ENCODE assay signal across 8 cellular contexts in genomic region chr15:60520825-60521368, GRCh38. TPM values are rescaled to one million over a fixed set of nuclear protein-coding genes. Genes with fewer than 3 reads are reported as not detected.
A peak's percentile ranks its signal among the peaks of the same experiment; 100 is the strongest.
DNase-seq lines count a peak whose midpoint lies in the region; ATAC-seq and TF ChIP-seq lines count a peak whose summit lies in the region.

No MANE protein-coding gene starts in this region.

- peak; percentile 75 to 94 (median 87) for TF ChIP-seq CTCF in dorsolateral prefrontal cortex (IDR thresholded peaks at IDR 0.05 in 54 of 56, conservative IDR thresholded peaks at IDR 0.05 in 2 of 56; ENCODE audit: low read depth in 1 of 56, partially characterized antibody in 56 of 56)

- intact Hi-C loops in dorsolateral prefrontal cortex (cut with DNase I), result no loop called here

- ATAC-seq in HG02938 (IDR thresholded peaks at IDR 0.05; ENCODE audit: unreplicated experiment) (peak; percentile 57), HG03442 (IDR thresholded peaks at IDR 0.05; ENCODE audit: unreplicated experiment) (no peak)

- H3K27ac ChIP-seq in dorsolateral prefrontal cortex, result no peak overlapping the region

- DNase-seq in EH (ENCODE audit: low read depth) (peak; percentile 66), NCI-H524 treated with DMSO at 0.1 percent for 48 hours (lab: John Stamatoyannopoulos, UW) (peak; percentile 14), dorsolateral prefrontal cortex (peak in 8 of 10 donors; percentile 44 to 74 (median 58)), medulla oblongata (ENCODE audit: extremely low spot score) (peak; percentile 58)
- DNase-seq in activated CD4-positive, alpha-beta T cell treated with anti-CD3 and anti-CD28 coated beads, Interleukin-2, amount 50 U/mL, for 1 hour, result peak; percentile 82
- DNase-seq in stimulated activated CD8-positive, alpha-beta memory T cell treated with anti-CD3 and anti-CD28 coated beads, Interleukin-4, amount 100 ng/mL, for 1 hour (ENCODE audit: low read depth in 2 of 2, low spot score in 1 of 2), result peak; percentile 50 to 69

- H3K27me3 ChIP-seq in dorsolateral prefrontal cortex, result no peaks in the 10 kb centered on the region

- no peak overlapping the region for H3K4me3 ChIP-seq in dorsolateral prefrontal cortex

RNA-seq across cellular contexts. Expression of gene ICE2, which starts 42.0 kb away (rescaled TPM):
- total RNA-seq in dorsolateral prefrontal cortex, result 10 to 100 TPM; 24.3 to 69.1 (median 42.6) TPM

Comparison
In these comparisons a context has a peak if more than half of its experiments do, and no peak if none do; other contexts are left out.
1. DNase-seq: peak in every context shown above with its lines; median percentile 82 in activated CD4-positive, alpha-beta T cell treated with anti-CD3 and anti-CD28 coated beads, Interleukin-2, amount 50 U/mL, for 1 hour; 66 in EH; 60 in stimulated activated CD8-positive, alpha-beta memory T cell treated with anti-CD3 and anti-CD28 coated beads, Interleukin-4, amount 100 ng/mL, for 1 hour; 58 in medulla oblongata; 58 in dorsolateral prefrontal cortex; 14 in NCI-H524 treated with DMSO at 0.1 percent for 48 hours.